16 cellular contexts compared by ENCODE assay signal in genomic region chr3:13529196-13529975, GRCh38. TPM values are rescaled to one million over a fixed set of nuclear protein-coding genes. Genes with fewer than 3 reads are reported as not detected.
A peak's percentile ranks its signal among the peaks of the same experiment; 100 is the strongest.
DNase-seq lines count a peak whose midpoint lies in the region; ATAC-seq and TF ChIP-seq lines count a peak whose summit lies in the region.
"Had no signal": no experiment of that assay in that cellular context is flagged by ENCODE, and none has a peak within 500 bp of the region (broad histone marks: within the 10 kb centered on the region; RNA-seq: fewer than 3 reads in every experiment).

No MANE protein-coding gene starts in this region.

- H3K36me3 Mint-ChIP-seq in brain (no peaks in the 10 kb centered on the region), neural progenitor cell (no peaks in the 10 kb centered on the region)
- H3K36me3 Mint-ChIP-seq: CD14-positive monocyte had no signal

- peak overlapping the region; percentile 53 to 57 for H3K27ac ChIP-seq in right atrium auricular region
- no peak overlapping the region for H3K27ac ChIP-seq in neural progenitor cell
- H3K27ac ChIP-seq in vagina, result peak overlapping the region; percentile 88
- no peak overlapping the region for H3K27ac ChIP-seq in effector memory CD4-positive, alpha-beta T cell (ENCODE audit: insufficient read depth, low read length, poor library complexity, severe bottlenecking)
- H3K27ac ChIP-seq: GM23248 had no signal

- H3K4me3 Mint-ChIP-seq in brain, result peak overlapping the region in 1 of 5 experiments; percentile 45
- no peak overlapping the region for H3K4me3 Mint-ChIP-seq in neural progenitor cell
- H3K4me3 Mint-ChIP-seq: CD14-positive monocyte had no signal

- H3K36me3 ChIP-seq in right atrium auricular region (no peaks in the 10 kb centered on the region), neural progenitor cell (no peaks in the 10 kb centered on the region), vagina (no peaks in the 10 kb centered on the region)
- no peaks in the 10 kb centered on the region for H3K36me3 ChIP-seq in effector memory CD4-positive, alpha-beta T cell (ENCODE audit: control insufficient read depth, insufficient read depth, low read length)

- H3K4me1 Mint-ChIP-seq in brain (peaks cover 43% of the 10 kb centered on the region), neural progenitor cell (peaks cover 43% of the 10 kb centered on the region)
- H3K4me1 Mint-ChIP-seq: CD14-positive monocyte had no signal

- DNase-seq in right atrium auricular region (ENCODE audit: low spot score) (no peak), Right ventricle myocardium inferior (ENCODE audit: missing footprints) (no peak), neural progenitor cell (ENCODE audit: low spot score) (no peak), vagina (ENCODE audit: extremely low spot score in 2 of 2) (no peak), occipital lobe (lab: John Stamatoyannopoulos, UW) (no peak)
- no peak for DNase-seq in effector memory CD4-positive, alpha-beta T cell
- DNase-seq: AML-193, GF-D8, GM23248, NCI-H1048, NCI-H1436 treated with DMSO at 0.1 percent for 48 hours, NCI-H2029 treated with DMSO at 0.1 percent for 48 hours, NCI-H748 treated with DMSO at 0.1 percent for 48 hours had no signal

- H3K4me1 ChIP-seq in right atrium auricular region, result peaks cover 0 to 56% of the 10 kb centered on the region in 2 donors
- peaks cover 29% of the 10 kb centered on the region for H3K4me1 ChIP-seq in neural progenitor cell
- H3K4me1 ChIP-seq in vagina, result peaks cover 86% of the 10 kb centered on the region
- no peaks in the 10 kb centered on the region for H3K4me1 ChIP-seq in effector memory CD4-positive, alpha-beta T cell (ENCODE audit: control insufficient read depth, insufficient read depth, low read length, poor library complexity, severe bottlenecking)

- no peak overlapping the region for H3K4me2 ChIP-seq in neural progenitor cell

- intact Hi-C loops in Right ventricle myocardium inferior (cut with DNase I), result no loop called here
- intact Hi-C loops in vagina (cut with DNase I), result no loop called here

- peaks cover 5% of the 10 kb centered on the region for H3F3A ChIP-seq in neural progenitor cell (ENCODE audit: low read depth)

- H3K9ac ChIP-seq in neural progenitor cell, result no peak overlapping the region
- H3K9ac ChIP-seq: GM23248 had no signal

- H3K27me3 ChIP-seq in right atrium auricular region, result no peaks in the 10 kb centered on the region
- H3K27me3 ChIP-seq in neural progenitor cell, result no peaks in the 10 kb centered on the region
- H3K27me3 ChIP-seq in vagina, result no peaks in the 10 kb centered on the region
- H3K27me3 ChIP-seq in effector memory CD4-positive, alpha-beta T cell (replicated peaks; ENCODE audit: control insufficient read depth, insufficient read depth, low read length, poor library complexity, severe bottlenecking), result no peaks in the 10 kb centered on the region

- H3K27ac Mint-ChIP-seq in brain (peak overlapping the region; percentile 44 to 82 (median 68)), neural progenitor cell (no peak overlapping the region)

- H4K20me1 ChIP-seq in neural progenitor cell (ENCODE audit: low read depth), result no peaks in the 10 kb centered on the region

- H2AFZ ChIP-seq in neural progenitor cell (replicated peaks), result peak overlapping the region; percentile 52
- H2AFZ ChIP-seq: GM23248 had no signal

- H3K9me3 ChIP-seq in right atrium auricular region (no peaks in the 10 kb centered on the region), neural progenitor cell (ENCODE audit: low read depth) (no peaks in the 10 kb centered on the region), vagina (no peaks in the 10 kb centered on the region)
- H3K9me3 ChIP-seq in effector memory CD4-positive, alpha-beta T cell (ENCODE audit: control insufficient read depth, low read length), result no peaks in the 10 kb centered on the region

- H3K79me2 ChIP-seq in neural progenitor cell (ENCODE audit: low read depth), result no peaks in the 10 kb centered on the region

- ATAC-seq in Right ventricle myocardium inferior, result no peak

- TF ChIP-seq CTCF in right atrium auricular region (IDR thresholded peaks at IDR 0.05) (no peak), brain (conservative IDR thresholded peaks at IDR 0.05) (no peak), neural progenitor cell (IDR thresholded peaks at IDR 0.05) (no peak), vagina (IDR thresholded peaks at IDR 0.05) (no peak)

- H3K9me3 Mint-ChIP-seq in brain (peaks cover 0 to 4% (median 4%) of the 10 kb centered on the region in 5 experiments), neural progenitor cell (no peaks in the 10 kb centered on the region)
- H3K9me3 Mint-ChIP-seq: CD14-positive monocyte had no signal

- H3K27me3 Mint-ChIP-seq in brain, result peaks cover 5% of the 10 kb centered on the region
- peaks cover 14% of the 10 kb centered on the region for H3K27me3 Mint-ChIP-seq in neural progenitor cell (ENCODE audit: insufficient read depth, low read depth)

- H3K4me3 ChIP-seq in right atrium auricular region, result no peak overlapping the region
- no peak overlapping the region for H3K4me3 ChIP-seq in neural progenitor cell
- no peak overlapping the region for H3K4me3 ChIP-seq in vagina
- no peak overlapping the region for H3K4me3 ChIP-seq in effector memory CD4-positive, alpha-beta T cell (ENCODE audit: insufficient read depth, low read depth, low read length, poor library complexity, severe bottlenecking)
- H3K4me3 ChIP-seq: GM23248 had no signal

- TF ChIP-seq POLR2A in vagina (IDR thresholded peaks at IDR 0.05), result no peak

RNA-seq across cellular contexts. Expression of gene FBLN2, which starts 19.5 kb away (rescaled TPM):
- total RNA-seq in right atrium auricular region, result 100 to 1,000 TPM; 122 to 185 TPM
- total RNA-seq in Right ventricle myocardium inferior, result 81.1 TPM
- 3.6 TPM for polyA plus RNA-seq in brain (ENCODE audit: insufficient read depth, low read depth, low replicate concordance)
- total RNA-seq in neural progenitor cell (ENCODE audit: low replicate concordance), result 15.0 and 15.9 TPM in 2 replicates
- 94.3 TPM for total RNA-seq in vagina
- 9.4 TPM for total RNA-seq in occipital lobe
- total RNA-seq: MCF 10A had no signal
- polyA plus RNA-seq: CD14-positive monocyte had no signal

RNA-seq across cellular contexts. Expression of gene HDAC11, which starts 49.3 kb away (rescaled TPM):
- total RNA-seq in right atrium auricular region, result 10 to 100 TPM; 30.6 to 30.7 TPM
- 37.5 TPM for total RNA-seq in Right ventricle myocardium inferior
- 54.1 TPM for polyA plus RNA-seq in brain (ENCODE audit: insufficient read depth, low read depth, low replicate concordance)
- 4.8 and 12.6 TPM in 2 replicates for total RNA-seq in neural progenitor cell (ENCODE audit: low replicate concordance)
- total RNA-seq in vagina, result 12.0 TPM
- total RNA-seq in occipital lobe, result 12.6 TPM

Comparison
In these comparisons a context has a peak if more than half of its experiments do, and no peak if none do; other contexts are left out.
1. H3K27ac ChIP-seq: peak in right atrium auricular region (2 of 2) and vagina (single experiment); none in neural progenitor cell (single experiment) and effector memory CD4-positive, alpha-beta T cell (single experiment).